ENCODE assay signal across 1 cellular context in the genomic region with DNA sequence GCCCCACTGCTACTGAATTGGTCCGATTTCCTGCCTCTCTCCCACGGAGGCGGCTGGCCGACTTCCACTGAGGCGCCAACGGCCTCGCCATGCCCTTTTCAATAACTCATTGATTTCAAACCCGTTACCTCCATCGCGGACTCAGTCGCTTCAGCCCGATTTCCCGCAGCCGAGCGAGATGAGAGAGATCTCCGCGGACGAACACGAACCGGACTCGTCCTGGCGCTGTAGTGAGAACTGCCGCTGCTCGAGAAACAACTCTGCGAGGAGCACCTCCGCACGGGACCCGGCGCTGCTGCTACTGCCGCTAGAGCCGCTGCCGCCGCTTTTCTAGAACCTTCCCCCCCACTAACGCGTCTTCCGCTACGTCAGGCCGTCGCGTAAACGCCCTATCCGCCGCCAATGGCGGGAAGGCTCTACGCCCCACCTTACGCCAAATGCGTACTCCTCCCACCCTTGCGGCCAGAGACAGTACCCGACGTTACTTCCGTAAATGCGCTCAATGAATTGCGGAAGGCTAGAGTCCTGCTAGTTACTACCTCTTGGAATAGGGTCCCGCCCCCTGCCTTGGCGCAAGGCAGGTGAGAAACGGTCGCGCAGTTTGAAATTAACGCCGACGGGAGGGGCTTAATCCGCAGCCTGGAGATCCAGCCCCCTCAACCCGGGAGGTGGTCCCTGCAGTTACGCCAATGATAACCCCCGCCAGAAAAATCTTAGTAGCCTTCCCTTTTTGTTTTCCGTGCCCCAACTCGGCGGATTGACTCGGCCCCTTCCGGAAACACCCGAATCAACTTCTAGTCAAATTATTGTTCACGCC.
TF ChIP-seq lines count a peak whose summit lies in the region.

A gene (minus strand): TSS at position 303 of the 817 bp plus-strand sequence. CDS start 169 bp downstream, at position 134.

TF ChIP-seq in K562, 482 proteins besides CTCF, POLR2A, EP300 and RAD21 (continued from another document and continues in another):
- TF ChIP-seq, protein P1, sequence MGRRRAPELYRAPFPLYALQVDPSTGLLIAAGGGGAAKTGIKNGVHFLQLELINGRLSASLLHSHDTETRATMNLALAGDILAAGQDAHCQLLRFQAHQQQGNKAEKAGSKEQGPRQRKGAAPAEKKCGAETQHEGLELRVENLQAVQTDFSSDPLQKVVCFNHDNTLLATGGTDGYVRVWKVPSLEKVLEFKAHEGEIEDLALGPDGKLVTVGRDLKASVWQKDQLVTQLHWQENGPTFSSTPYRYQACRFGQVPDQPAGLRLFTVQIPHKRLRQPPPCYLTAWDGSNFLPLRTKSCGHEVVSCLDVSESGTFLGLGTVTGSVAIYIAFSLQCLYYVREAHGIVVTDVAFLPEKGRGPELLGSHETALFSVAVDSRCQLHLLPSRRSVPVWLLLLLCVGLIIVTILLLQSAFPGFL (CRISPR knock-in tag; IDR thresholded peaks at IDR 0.05) = peak; percentile 80; the same call in 1 of the 2 replicates
- TF ChIP-seq, protein P2, sequence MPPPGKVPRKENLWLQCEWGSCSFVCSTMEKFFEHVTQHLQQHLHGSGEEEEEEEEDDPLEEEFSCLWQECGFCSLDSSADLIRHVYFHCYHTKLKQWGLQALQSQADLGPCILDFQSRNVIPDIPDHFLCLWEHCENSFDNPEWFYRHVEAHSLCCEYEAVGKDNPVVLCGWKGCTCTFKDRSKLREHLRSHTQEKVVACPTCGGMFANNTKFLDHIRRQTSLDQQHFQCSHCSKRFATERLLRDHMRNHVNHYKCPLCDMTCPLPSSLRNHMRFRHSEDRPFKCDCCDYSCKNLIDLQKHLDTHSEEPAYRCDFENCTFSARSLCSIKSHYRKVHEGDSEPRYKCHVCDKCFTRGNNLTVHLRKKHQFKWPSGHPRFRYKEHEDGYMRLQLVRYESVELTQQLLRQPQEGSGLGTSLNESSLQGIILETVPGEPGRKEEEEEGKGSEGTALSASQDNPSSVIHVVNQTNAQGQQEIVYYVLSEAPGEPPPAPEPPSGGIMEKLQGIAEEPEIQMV (tag; conservative IDR thresholded peaks at IDR 0.05; ENCODE audit: low read depth) = no peak
- TF ChIP-seq ZNF57 (CRISPR knock-in tag; IDR thresholded peaks at IDR 0.05) = no peak
- peak; percentile 49; the same call in 1 of the 2 replicates for TF ChIP-seq ZNF764 (CRISPR knock-in tag; IDR thresholded peaks at IDR 0.05; ENCODE audit: low read depth)
- TF ChIP-seq PTRF (tag; IDR thresholded peaks at IDR 0.05) = no peak
- TF ChIP-seq, protein P3, sequence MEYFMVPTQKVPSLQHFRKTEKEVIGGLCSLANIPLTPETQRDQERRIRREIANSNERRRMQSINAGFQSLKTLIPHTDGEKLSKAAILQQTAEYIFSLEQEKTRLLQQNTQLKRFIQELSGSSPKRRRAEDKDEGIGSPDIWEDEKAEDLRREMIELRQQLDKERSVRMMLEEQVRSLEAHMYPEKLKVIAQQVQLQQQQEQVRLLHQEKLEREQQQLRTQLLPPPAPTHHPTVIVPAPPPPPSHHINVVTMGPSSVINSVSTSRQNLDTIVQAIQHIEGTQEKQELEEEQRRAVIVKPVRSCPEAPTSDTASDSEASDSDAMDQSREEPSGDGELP (CRISPR knock-in tag; IDR thresholded peaks at IDR 0.05; ENCODE audit: borderline replicate concordance) = peak; percentile 68; the same call in 1 of the 2 replicates
- no peak for TF ChIP-seq CBFB (CRISPR knock-in tag; IDR thresholded peaks at IDR 0.05)
- TF ChIP-seq GABPB2 (CRISPR knock-in tag; conservative IDR thresholded peaks at IDR 0.05) = no peak
- TF ChIP-seq MCM2 (IDR thresholded peaks at IDR 0.05; ENCODE audit: low read depth) = no peak
- no peak; the same call in 1 of the 2 replicates for TF ChIP-seq CEBPG (CRISPR knock-in tag; IDR thresholded peaks at IDR 0.05)
- no peak for TF ChIP-seq CEBPG (tag; conservative IDR thresholded peaks at IDR 0.05 in 1 of 2, IDR thresholded peaks at IDR 0.05 in 1 of 2)
- peak; percentile 84 for TF ChIP-seq GABPB1 (CRISPR knock-in tag; IDR thresholded peaks at IDR 0.05)
- no peak for TF ChIP-seq DDX20 (tag; IDR thresholded peaks at IDR 0.05; ENCODE audit: low read depth)
- TF ChIP-seq SIRT6 (IDR thresholded peaks at IDR 0.05; ENCODE audit: low read depth, low read length) = peak; percentile 33
- TF ChIP-seq STAG1 (CRISPR knock-in tag; IDR thresholded peaks at IDR 0.05; ENCODE audit: borderline replicate concordance) = no peak; the same call in 1 of the 2 replicates
- TF ChIP-seq TCF7 (IDR thresholded peaks at IDR 0.05; ENCODE audit: borderline replicate concordance) = peak; percentile 72; the same call in 1 of the 2 replicates
- TF ChIP-seq ZNF282 (CRISPR knock-in tag; IDR thresholded peaks at IDR 0.05) = no peak
- TF ChIP-seq NCOA6 (IDR thresholded peaks at IDR 0.05) = no peak
- TF ChIP-seq, protein P4, sequence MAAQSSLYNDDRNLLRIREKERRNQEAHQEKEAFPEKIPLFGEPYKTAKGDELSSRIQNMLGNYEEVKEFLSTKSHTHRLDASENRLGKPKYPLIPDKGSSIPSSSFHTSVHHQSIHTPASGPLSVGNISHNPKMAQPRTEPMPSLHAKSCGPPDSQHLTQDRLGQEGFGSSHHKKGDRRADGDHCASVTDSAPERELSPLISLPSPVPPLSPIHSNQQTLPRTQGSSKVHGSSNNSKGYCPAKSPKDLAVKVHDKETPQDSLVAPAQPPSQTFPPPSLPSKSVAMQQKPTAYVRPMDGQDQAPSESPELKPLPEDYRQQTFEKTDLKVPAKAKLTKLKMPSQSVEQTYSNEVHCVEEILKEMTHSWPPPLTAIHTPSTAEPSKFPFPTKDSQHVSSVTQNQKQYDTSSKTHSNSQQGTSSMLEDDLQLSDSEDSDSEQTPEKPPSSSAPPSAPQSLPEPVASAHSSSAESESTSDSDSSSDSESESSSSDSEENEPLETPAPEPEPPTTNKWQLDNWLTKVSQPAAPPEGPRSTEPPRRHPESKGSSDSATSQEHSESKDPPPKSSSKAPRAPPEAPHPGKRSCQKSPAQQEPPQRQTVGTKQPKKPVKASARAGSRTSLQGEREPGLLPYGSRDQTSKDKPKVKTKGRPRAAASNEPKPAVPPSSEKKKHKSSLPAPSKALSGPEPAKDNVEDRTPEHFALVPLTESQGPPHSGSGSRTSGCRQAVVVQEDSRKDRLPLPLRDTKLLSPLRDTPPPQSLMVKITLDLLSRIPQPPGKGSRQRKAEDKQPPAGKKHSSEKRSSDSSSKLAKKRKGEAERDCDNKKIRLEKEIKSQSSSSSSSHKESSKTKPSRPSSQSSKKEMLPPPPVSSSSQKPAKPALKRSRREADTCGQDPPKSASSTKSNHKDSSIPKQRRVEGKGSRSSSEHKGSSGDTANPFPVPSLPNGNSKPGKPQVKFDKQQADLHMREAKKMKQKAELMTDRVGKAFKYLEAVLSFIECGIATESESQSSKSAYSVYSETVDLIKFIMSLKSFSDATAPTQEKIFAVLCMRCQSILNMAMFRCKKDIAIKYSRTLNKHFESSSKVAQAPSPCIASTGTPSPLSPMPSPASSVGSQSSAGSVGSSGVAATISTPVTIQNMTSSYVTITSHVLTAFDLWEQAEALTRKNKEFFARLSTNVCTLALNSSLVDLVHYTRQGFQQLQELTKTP (IDR thresholded peaks at IDR 0.05; ENCODE audit: low read depth in 1 of 2, partially characterized antibody in 2 of 2) = peak; percentile 47 to 86
- peak in 1 of 2 experiments; percentile 60; a peak in 1 of 4 replicates for TF ChIP-seq NONO (IDR thresholded peaks at IDR 0.05; ENCODE audit: low read depth in 2 of 2, low read length in 1 of 2)
- TF ChIP-seq, protein P5, sequence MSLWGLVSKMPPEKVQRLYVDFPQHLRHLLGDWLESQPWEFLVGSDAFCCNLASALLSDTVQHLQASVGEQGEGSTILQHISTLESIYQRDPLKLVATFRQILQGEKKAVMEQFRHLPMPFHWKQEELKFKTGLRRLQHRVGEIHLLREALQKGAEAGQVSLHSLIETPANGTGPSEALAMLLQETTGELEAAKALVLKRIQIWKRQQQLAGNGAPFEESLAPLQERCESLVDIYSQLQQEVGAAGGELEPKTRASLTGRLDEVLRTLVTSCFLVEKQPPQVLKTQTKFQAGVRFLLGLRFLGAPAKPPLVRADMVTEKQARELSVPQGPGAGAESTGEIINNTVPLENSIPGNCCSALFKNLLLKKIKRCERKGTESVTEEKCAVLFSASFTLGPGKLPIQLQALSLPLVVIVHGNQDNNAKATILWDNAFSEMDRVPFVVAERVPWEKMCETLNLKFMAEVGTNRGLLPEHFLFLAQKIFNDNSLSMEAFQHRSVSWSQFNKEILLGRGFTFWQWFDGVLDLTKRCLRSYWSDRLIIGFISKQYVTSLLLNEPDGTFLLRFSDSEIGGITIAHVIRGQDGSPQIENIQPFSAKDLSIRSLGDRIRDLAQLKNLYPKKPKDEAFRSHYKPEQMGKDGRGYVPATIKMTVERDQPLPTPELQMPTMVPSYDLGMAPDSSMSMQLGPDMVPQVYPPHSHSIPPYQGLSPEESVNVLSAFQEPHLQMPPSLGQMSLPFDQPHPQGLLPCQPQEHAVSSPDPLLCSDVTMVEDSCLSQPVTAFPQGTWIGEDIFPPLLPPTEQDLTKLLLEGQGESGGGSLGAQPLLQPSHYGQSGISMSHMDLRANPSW (CRISPR knock-in tag; IDR thresholded peaks at IDR 0.05) = peak; percentile 95; the same call in 1 of the 2 replicates
- TF ChIP-seq, protein P6, sequence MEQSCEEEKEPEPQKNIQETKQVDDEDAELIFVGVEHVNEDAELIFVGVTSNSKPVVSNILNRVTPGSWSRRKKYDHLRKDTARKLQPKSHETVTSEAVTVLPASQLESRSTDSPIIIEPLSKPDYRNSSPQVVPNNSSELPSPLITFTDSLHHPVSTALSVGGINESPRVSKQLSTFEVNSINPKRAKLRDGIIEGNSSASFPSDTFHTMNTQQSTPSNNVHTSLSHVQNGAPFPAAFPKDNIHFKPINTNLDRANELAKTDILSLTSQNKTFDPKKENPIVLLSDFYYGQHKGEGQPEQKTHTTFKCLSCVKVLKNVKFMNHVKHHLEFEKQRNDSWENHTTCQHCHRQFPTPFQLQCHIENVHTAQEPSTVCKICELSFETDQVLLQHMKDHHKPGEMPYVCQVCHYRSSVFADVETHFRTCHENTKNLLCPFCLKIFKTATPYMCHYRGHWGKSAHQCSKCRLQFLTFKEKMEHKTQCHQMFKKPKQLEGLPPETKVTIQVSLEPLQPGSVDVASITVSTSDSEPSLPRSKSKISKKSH (CRISPR knock-in tag; IDR thresholded peaks at IDR 0.05) = peak; percentile 41; the same call in 1 of the 2 replicates
- TF ChIP-seq SRSF1 (IDR thresholded peaks at IDR 0.05; ENCODE audit: low read depth, low read length) = peak; percentile 99
- TF ChIP-seq, protein P7, sequence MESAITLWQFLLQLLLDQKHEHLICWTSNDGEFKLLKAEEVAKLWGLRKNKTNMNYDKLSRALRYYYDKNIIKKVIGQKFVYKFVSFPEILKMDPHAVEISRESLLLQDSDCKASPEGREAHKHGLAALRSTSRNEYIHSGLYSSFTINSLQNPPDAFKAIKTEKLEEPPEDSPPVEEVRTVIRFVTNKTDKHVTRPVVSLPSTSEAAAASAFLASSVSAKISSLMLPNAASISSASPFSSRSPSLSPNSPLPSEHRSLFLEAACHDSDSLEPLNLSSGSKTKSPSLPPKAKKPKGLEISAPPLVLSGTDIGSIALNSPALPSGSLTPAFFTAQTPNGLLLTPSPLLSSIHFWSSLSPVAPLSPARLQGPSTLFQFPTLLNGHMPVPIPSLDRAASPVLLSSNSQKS (CRISPR knock-in tag; IDR thresholded peaks at IDR 0.05) = peak; percentile 70; the same call in 1 of the 2 replicates
- TF ChIP-seq TEAD1 (CRISPR knock-in tag; IDR thresholded peaks at IDR 0.05) = peak in 1 of 2 experiments; percentile 82; a peak in 1 of 4 replicates
- peak; percentile 76 for TF ChIP-seq ZFX (CRISPR knock-in tag; IDR thresholded peaks at IDR 0.05)
- TF ChIP-seq, protein P8, sequence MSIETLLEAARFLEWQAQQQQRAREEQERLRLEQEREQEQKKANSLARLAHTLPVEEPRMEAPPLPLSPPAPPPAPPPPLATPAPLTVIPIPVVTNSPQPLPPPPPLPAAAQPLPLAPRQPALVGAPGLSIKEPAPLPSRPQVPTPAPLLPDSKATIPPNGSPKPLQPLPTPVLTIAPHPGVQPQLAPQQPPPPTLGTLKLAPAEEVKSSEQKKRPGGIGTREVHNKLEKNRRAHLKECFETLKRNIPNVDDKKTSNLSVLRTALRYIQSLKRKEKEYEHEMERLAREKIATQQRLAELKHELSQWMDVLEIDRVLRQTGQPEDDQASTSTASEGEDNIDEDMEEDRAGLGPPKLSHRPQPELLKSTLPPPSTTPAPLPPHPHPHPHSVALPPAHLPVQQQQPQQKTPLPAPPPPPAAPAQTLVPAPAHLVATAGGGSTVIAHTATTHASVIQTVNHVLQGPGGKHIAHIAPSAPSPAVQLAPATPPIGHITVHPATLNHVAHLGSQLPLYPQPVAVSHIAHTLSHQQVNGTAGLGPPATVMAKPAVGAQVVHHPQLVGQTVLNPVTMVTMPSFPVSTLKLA (conservative IDR thresholded peaks at IDR 0.05) = no peak; a peak in 3 of 4 replicates
- TF ChIP-seq, protein P9, sequence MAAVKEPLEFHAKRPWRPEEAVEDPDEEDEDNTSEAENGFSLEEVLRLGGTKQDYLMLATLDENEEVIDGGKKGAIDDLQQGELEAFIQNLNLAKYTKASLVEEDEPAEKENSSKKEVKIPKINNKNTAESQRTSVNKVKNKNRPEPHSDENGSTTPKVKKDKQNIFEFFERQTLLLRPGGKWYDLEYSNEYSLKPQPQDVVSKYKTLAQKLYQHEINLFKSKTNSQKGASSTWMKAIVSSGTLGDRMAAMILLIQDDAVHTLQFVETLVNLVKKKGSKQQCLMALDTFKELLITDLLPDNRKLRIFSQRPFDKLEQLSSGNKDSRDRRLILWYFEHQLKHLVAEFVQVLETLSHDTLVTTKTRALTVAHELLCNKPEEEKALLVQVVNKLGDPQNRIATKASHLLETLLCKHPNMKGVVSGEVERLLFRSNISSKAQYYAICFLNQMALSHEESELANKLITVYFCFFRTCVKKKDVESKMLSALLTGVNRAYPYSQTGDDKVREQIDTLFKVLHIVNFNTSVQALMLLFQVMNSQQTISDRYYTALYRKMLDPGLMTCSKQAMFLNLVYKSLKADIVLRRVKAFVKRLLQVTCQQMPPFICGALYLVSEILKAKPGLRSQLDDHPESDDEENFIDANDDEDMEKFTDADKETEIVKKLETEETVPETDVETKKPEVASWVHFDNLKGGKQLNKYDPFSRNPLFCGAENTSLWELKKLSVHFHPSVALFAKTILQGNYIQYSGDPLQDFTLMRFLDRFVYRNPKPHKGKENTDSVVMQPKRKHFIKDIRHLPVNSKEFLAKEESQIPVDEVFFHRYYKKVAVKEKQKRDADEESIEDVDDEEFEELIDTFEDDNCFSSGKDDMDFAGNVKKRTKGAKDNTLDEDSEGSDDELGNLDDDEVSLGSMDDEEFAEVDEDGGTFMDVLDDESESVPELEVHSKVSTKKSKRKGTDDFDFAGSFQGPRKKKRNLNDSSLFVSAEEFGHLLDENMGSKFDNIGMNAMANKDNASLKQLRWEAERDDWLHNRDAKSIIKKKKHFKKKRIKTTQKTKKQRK (IDR thresholded peaks at IDR 0.05; ENCODE audit: borderline replicate concordance, low read depth, low read length) = no peak
